In genomic region chr1:246114369-246114768, GRCh38 we compare ENCODE assay signal across 1 cellular context.
TF ChIP-seq lines count a peak whose summit lies in the region.

No MANE protein-coding gene starts in this region.

TF ChIP-seq in K562, 482 proteins besides CTCF, POLR2A, EP300 and RAD21 (continued from another document):
- TF ChIP-seq THRB (CRISPR knock-in tag; conservative IDR thresholded peaks at IDR 0.05) (0 out of 2 replicates have a peak, but pooled peaks have one; percentile 26), NUFIP1 (IDR thresholded peaks at IDR 0.05; ENCODE audit: partially characterized antibody) (no peak), ZNF592 (IDR thresholded peaks at IDR 0.05) (peak; percentile 15; the same call in 1 of the 2 replicates), ZBTB33 (CRISPR knock-in tag; IDR thresholded peaks at IDR 0.05) (peak; percentile 83), MBD2 (IDR thresholded peaks at IDR 0.05; ENCODE audit: borderline replicate concordance, low read depth) (no peak), PTTG1 (tag; IDR thresholded peaks at IDR 0.05; ENCODE audit: low read depth) (no peak), ZBED1 (IDR thresholded peaks at IDR 0.05) (no peak), ZNF445 (CRISPR knock-in tag; IDR thresholded peaks at IDR 0.05; ENCODE audit: low read depth) (peak; percentile 57; the same call in 1 of the 2 replicates), HLTF (IDR thresholded peaks at IDR 0.05) (no peak), MEF2D (tag; conservative IDR thresholded peaks at IDR 0.05; ENCODE audit: low read depth) (no peak), MLLT1 (IDR thresholded peaks at IDR 0.05) (0 out of 4 replicates have a peak, but pooled peaks of 1 of the 2 experiments have one; percentile 14), ZFP36 (IDR thresholded peaks at IDR 0.05; ENCODE audit: low read depth, low read length, partially characterized antibody) (no peak), RBM25 (IDR thresholded peaks at IDR 0.05; ENCODE audit: low read depth, low read length, severe bottlenecking) (no peak), ZNF253 (CRISPR knock-in tag; conservative IDR thresholded peaks at IDR 0.05) (no peak), CBX8 (IDR thresholded peaks at IDR 0.05; ENCODE audit: borderline replicate concordance, extremely low read depth, low read depth, low read length, poor library complexity, severe bottlenecking) (no peak), LARP7 (IDR thresholded peaks at IDR 0.05) (no peak), FOXK2 (conservative IDR thresholded peaks at IDR 0.05 in 1 of 2, IDR thresholded peaks at IDR 0.05 in 1 of 2; ENCODE audit: low read depth in 2 of 2) (no peak)
- TF ChIP-seq, protein P1, sequence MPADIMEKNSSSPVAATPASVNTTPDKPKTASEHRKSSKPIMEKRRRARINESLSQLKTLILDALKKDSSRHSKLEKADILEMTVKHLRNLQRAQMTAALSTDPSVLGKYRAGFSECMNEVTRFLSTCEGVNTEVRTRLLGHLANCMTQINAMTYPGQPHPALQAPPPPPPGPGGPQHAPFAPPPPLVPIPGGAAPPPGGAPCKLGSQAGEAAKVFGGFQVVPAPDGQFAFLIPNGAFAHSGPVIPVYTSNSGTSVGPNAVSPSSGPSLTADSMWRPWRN (IDR thresholded peaks at IDR 0.05; ENCODE audit: low read depth): no peak
- TF ChIP-seq, protein P2, sequence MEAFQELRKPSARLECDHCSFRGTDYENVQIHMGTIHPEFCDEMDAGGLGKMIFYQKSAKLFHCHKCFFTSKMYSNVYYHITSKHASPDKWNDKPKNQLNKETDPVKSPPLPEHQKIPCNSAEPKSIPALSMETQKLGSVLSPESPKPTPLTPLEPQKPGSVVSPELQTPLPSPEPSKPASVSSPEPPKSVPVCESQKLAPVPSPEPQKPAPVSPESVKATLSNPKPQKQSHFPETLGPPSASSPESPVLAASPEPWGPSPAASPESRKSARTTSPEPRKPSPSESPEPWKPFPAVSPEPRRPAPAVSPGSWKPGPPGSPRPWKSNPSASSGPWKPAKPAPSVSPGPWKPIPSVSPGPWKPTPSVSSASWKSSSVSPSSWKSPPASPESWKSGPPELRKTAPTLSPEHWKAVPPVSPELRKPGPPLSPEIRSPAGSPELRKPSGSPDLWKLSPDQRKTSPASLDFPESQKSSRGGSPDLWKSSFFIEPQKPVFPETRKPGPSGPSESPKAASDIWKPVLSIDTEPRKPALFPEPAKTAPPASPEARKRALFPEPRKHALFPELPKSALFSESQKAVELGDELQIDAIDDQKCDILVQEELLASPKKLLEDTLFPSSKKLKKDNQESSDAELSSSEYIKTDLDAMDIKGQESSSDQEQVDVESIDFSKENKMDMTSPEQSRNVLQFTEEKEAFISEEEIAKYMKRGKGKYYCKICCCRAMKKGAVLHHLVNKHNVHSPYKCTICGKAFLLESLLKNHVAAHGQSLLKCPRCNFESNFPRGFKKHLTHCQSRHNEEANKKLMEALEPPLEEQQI (IDR thresholded peaks at IDR 0.05): peak; percentile 52; the same call in 1 of the 2 replicates
- TF ChIP-seq, protein P3, sequence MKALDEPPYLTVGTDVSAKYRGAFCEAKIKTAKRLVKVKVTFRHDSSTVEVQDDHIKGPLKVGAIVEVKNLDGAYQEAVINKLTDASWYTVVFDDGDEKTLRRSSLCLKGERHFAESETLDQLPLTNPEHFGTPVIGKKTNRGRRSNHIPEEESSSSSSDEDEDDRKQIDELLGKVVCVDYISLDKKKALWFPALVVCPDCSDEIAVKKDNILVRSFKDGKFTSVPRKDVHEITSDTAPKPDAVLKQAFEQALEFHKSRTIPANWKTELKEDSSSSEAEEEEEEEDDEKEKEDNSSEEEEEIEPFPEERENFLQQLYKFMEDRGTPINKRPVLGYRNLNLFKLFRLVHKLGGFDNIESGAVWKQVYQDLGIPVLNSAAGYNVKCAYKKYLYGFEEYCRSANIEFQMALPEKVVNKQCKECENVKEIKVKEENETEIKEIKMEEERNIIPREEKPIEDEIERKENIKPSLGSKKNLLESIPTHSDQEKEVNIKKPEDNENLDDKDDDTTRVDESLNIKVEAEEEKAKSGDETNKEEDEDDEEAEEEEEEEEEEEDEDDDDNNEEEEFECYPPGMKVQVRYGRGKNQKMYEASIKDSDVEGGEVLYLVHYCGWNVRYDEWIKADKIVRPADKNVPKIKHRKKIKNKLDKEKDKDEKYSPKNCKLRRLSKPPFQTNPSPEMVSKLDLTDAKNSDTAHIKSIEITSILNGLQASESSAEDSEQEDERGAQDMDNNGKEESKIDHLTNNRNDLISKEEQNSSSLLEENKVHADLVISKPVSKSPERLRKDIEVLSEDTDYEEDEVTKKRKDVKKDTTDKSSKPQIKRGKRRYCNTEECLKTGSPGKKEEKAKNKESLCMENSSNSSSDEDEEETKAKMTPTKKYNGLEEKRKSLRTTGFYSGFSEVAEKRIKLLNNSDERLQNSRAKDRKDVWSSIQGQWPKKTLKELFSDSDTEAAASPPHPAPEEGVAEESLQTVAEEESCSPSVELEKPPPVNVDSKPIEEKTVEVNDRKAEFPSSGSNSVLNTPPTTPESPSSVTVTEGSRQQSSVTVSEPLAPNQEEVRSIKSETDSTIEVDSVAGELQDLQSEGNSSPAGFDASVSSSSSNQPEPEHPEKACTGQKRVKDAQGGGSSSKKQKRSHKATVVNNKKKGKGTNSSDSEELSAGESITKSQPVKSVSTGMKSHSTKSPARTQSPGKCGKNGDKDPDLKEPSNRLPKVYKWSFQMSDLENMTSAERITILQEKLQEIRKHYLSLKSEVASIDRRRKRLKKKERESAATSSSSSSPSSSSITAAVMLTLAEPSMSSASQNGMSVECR (CRISPR knock-in tag; IDR thresholded peaks at IDR 0.05): no peak
- TF ChIP-seq, protein P4, sequence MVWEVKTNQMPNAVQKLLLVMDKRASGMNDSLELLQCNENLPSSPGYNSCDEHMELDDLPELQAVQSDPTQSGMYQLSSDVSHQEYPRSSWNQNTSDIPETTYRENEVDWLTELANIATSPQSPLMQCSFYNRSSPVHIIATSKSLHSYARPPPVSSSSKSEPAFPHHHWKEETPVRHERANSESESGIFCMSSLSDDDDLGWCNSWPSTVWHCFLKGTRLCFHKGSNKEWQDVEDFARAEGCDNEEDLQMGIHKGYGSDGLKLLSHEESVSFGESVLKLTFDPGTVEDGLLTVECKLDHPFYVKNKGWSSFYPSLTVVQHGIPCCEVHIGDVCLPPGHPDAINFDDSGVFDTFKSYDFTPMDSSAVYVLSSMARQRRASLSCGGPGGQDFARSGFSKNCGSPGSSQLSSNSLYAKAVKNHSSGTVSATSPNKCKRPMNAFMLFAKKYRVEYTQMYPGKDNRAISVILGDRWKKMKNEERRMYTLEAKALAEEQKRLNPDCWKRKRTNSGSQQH (CRISPR knock-in tag; IDR thresholded peaks at IDR 0.05): 0 out of 2 replicates have a peak, but pooled peaks have one; percentile 60
- TF ChIP-seq, protein P5, sequence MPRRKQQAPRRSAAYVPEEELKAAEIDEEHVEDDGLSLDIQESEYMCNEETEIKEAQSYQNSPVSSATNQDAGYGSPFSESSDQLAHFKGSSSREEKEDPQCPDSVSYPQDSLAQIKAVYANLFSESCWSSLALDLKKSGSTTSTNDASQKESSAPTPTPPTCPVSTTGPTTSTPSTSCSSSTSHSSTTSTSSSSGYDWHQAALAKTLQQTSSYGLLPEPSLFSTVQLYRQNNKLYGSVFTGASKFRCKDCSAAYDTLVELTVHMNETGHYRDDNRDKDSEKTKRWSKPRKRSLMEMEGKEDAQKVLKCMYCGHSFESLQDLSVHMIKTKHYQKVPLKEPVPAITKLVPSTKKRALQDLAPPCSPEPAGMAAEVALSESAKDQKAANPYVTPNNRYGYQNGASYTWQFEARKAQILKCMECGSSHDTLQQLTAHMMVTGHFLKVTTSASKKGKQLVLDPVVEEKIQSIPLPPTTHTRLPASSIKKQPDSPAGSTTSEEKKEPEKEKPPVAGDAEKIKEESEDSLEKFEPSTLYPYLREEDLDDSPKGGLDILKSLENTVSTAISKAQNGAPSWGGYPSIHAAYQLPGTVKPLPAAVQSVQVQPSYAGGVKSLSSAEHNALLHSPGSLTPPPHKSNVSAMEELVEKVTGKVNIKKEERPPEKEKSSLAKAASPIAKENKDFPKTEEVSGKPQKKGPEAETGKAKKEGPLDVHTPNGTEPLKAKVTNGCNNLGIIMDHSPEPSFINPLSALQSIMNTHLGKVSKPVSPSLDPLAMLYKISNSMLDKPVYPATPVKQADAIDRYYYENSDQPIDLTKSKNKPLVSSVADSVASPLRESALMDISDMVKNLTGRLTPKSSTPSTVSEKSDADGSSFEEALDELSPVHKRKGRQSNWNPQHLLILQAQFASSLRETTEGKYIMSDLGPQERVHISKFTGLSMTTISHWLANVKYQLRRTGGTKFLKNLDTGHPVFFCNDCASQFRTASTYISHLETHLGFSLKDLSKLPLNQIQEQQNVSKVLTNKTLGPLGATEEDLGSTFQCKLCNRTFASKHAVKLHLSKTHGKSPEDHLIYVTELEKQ (CRISPR knock-in tag; IDR thresholded peaks at IDR 0.05): no peak
